Comparison of ENCODE assay signal across 11 cellular contexts in the genomic region with DNA sequence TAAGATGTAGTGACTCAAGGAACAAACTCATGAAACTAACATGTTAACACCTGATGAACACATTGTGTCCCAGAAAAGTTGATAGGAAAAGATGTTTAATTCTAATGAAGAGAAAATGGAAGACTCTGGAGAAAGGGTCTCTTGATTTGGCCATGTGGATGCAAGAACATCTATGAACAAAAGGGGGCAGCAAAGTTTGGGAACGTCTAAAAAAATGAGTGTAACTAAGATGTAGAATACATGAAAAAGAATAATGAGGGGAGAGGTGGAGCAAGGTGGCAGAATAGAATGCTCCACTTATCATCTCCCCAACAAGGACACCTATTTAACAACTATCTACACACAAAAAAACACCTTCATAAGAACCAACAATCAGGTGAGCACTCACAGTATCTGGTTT.
DNase-seq lines count a peak whose midpoint lies in the region; ATAC-seq and TF ChIP-seq lines count a peak whose summit lies in the region.
"Had no signal": no experiment of that assay in that cellular context is flagged by ENCODE, and none has a peak within 500 bp of the region (broad histone marks: within the 10 kb centered on the region; RNA-seq: fewer than 3 reads in every experiment).

No MANE protein-coding gene starts in this region.

- H3K9me3 ChIP-seq in DND-41 (ENCODE audit: insufficient read depth, low read length, severe bottlenecking) (no peaks in the 10 kb centered on the region), sigmoid colon (no peaks in the 10 kb centered on the region), psoas muscle (peaks cover 3% of the 10 kb centered on the region)

- TF ChIP-seq CTCF in DND-41 (IDR thresholded peaks at IDR 0.05; ENCODE audit: borderline replicate concordance, extremely low read depth, low read length, poor library complexity, severe bottlenecking) (peak; percentile 36), sigmoid colon (IDR thresholded peaks at IDR 0.05) (peak in 1 of 4 experiments; percentile 14), psoas muscle (IDR thresholded peaks at IDR 0.05) (no peak)

- DNase-seq in DND-41 (no peak), astrocyte of the hippocampus (ENCODE audit: low read depth, low spot score) (peak; percentile 34), lung microvascular endothelial cell (ENCODE audit: low read depth in 2 of 2) (peak; percentile 24 to 58), H7 (no peak), sigmoid colon (no peak), psoas muscle (no peak)
- DNase-seq: activated naive CD8-positive, alpha-beta T cell treated with anti-CD3 and anti-CD28 coated beads, Interleukin-2, amount 50 U/mL, for 24 hours; stimulated activated CD4-positive, alpha-beta T cell treated with anti-CD3 and anti-CD28 coated beads, Interleukin-1b, Interleukin-23, amount 100 ng/mL, for 48 hours had no signal

- H3K4me3 ChIP-seq in DND-41 (ENCODE audit: low read depth in 1 of 2, low read length in 2 of 2) (no peak overlapping the region), H7 (ENCODE audit: insufficient read depth, low read depth, low read length) (no peak overlapping the region), sigmoid colon (no peak overlapping the region), psoas muscle (no peak overlapping the region)
- H3K4me3 ChIP-seq: SK-N-MC had no signal

- H3K36me3 ChIP-seq in DND-41 (ENCODE audit: insufficient read depth, low read length), result no peaks in the 10 kb centered on the region
- H3K36me3 ChIP-seq in H7 (replicated peaks; ENCODE audit: control insufficient read depth, insufficient read depth, low read length), result no peaks in the 10 kb centered on the region
- H3K36me3 ChIP-seq in sigmoid colon, result no peaks in the 10 kb centered on the region
- H3K36me3 ChIP-seq in psoas muscle (ENCODE audit: insufficient read depth in 1 of 2, low read depth in 1 of 2), result no peaks in the 10 kb centered on the region

- H3K4me2 ChIP-seq in DND-41 (ENCODE audit: insufficient read depth, low read length), result no peak overlapping the region

- 2 to 14% methylated on average over 1 of the region's 1 CpG for WGBS in sigmoid colon, 2 donors
- WGBS in psoas muscle, 3 donors, result 4 to 15% (median 8%) methylated on average over 1 of the region's 1 CpG

- TF ChIP-seq EP300 in Ishikawa (IDR thresholded peaks at IDR 0.05; ENCODE audit: borderline replicate concordance) (no peak), sigmoid colon (IDR thresholded peaks at IDR 0.05) (no peak)

- no peak for ATAC-seq in DND-41 (ENCODE audit: insufficient read depth, low read depth)
- no peak for ATAC-seq in GM18511 (IDR thresholded peaks at IDR 0.05; ENCODE audit: unreplicated experiment)
- no peak for ATAC-seq in psoas muscle
- ATAC-seq: activated naive CD8-positive, alpha-beta T cell treated with anti-CD3 and anti-CD28 coated beads, Interleukin-2, amount 50 U/mL, for 24 hours had no signal

- intact Hi-C loops in sigmoid colon (cut with DNase I), result no loop called here
- intact Hi-C loops in psoas muscle (cut with DNase I), result loop anchor here in 1 of 2 donors (10.0 kb wide), 1 partner anchor 308 kb away; no protein-coding TSS in a partner anchor

- no peaks in the 10 kb centered on the region for H4K20me1 ChIP-seq in DND-41 (ENCODE audit: insufficient read depth, low read length)

- H3K4me1 ChIP-seq in DND-41 (ENCODE audit: insufficient read depth, low read length) (no peaks in the 10 kb centered on the region), sigmoid colon (peaks cover 0 to 38% (median 21%) of the 10 kb centered on the region in 4 donors), psoas muscle (peaks cover 20% of the 10 kb centered on the region)

- H3K27me3 ChIP-seq in DND-41 (ENCODE audit: insufficient read depth, low read length, poor library complexity), result no peaks in the 10 kb centered on the region
- no peaks in the 10 kb centered on the region for H3K27me3 ChIP-seq in H7 (ENCODE audit: control insufficient read depth, insufficient read depth, low read length)
- no peaks in the 10 kb centered on the region for H3K27me3 ChIP-seq in sigmoid colon
- no peaks in the 10 kb centered on the region for H3K27me3 ChIP-seq in psoas muscle (ENCODE audit: insufficient read depth in 3 of 3, low read length in 2 of 3)

- H3K9ac ChIP-seq in DND-41 (ENCODE audit: low read depth, low read length), result no peak overlapping the region

- H3K79me2 ChIP-seq in DND-41 (ENCODE audit: insufficient read depth, low read length), result no peaks in the 10 kb centered on the region

- no peak for TF ChIP-seq POLR2A in sigmoid colon (IDR thresholded peaks at IDR 0.05)

- H3K27ac ChIP-seq in DND-41 (ENCODE audit: low read length) (no peak overlapping the region), sigmoid colon (no peak overlapping the region), psoas muscle (no peak overlapping the region)
- H3K27ac ChIP-seq: SK-N-MC had no signal

- no peak overlapping the region for H2AFZ ChIP-seq in DND-41 (ENCODE audit: low read depth, low read length)

- TF ChIP-seq RAD21 in Ishikawa (IDR thresholded peaks at IDR 0.05; ENCODE audit: low read depth), result peak; percentile 62

TF ChIP-seq in Ishikawa, 13 proteins besides CTCF, POLR2A, EP300 and RAD21:
- no peak for TF ChIP-seq NFIC (IDR thresholded peaks at IDR 0.05)
- TF ChIP-seq TAF1 (IDR thresholded peaks at IDR 0.05; ENCODE audit: low read depth), result no peak
- TF ChIP-seq TCF12 (IDR thresholded peaks at IDR 0.05; ENCODE audit: low read depth), result no peak
- TF ChIP-seq CREB1 (IDR thresholded peaks at IDR 0.05; ENCODE audit: low read depth), result no peak
- TF ChIP-seq TEAD4 (IDR thresholded peaks at IDR 0.05), result no peak
- no peak for TF ChIP-seq EGR1 (IDR thresholded peaks at IDR 0.05)
- TF ChIP-seq, protein P1, sequence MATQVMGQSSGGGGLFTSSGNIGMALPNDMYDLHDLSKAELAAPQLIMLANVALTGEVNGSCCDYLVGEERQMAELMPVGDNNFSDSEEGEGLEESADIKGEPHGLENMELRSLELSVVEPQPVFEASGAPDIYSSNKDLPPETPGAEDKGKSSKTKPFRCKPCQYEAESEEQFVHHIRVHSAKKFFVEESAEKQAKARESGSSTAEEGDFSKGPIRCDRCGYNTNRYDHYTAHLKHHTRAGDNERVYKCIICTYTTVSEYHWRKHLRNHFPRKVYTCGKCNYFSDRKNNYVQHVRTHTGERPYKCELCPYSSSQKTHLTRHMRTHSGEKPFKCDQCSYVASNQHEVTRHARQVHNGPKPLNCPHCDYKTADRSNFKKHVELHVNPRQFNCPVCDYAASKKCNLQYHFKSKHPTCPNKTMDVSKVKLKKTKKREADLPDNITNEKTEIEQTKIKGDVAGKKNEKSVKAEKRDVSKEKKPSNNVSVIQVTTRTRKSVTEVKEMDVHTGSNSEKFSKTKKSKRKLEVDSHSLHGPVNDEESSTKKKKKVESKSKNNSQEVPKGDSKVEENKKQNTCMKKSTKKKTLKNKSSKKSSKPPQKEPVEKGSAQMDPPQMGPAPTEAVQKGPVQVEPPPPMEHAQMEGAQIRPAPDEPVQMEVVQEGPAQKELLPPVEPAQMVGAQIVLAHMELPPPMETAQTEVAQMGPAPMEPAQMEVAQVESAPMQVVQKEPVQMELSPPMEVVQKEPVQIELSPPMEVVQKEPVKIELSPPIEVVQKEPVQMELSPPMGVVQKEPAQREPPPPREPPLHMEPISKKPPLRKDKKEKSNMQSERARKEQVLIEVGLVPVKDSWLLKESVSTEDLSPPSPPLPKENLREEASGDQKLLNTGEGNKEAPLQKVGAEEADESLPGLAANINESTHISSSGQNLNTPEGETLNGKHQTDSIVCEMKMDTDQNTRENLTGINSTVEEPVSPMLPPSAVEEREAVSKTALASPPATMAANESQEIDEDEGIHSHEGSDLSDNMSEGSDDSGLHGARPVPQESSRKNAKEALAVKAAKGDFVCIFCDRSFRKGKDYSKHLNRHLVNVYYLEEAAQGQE (IDR thresholded peaks at IDR 0.05; ENCODE audit: low read depth), result no peak
- TF ChIP-seq, protein P2, sequence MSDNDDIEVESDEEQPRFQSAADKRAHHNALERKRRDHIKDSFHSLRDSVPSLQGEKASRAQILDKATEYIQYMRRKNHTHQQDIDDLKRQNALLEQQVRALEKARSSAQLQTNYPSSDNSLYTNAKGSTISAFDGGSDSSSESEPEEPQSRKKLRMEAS (IDR thresholded peaks at IDR 0.05), result no peak
- TF ChIP-seq YY1 (IDR thresholded peaks at IDR 0.05; ENCODE audit: low read depth), result no peak
- no peak for TF ChIP-seq FOXM1 (IDR thresholded peaks at IDR 0.05; ENCODE audit: borderline replicate concordance, low read depth)
- TF ChIP-seq CEBPB (IDR thresholded peaks at IDR 0.05), result no peak
- TF ChIP-seq ZBTB7A (IDR thresholded peaks at IDR 0.05; ENCODE audit: low read depth), result no peak
- TF ChIP-seq, protein P3, sequence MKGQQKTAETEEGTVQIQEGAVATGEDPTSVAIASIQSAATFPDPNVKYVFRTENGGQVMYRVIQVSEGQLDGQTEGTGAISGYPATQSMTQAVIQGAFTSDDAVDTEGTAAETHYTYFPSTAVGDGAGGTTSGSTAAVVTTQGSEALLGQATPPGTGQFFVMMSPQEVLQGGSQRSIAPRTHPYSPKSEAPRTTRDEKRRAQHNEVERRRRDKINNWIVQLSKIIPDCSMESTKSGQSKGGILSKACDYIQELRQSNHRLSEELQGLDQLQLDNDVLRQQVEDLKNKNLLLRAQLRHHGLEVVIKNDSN (IDR thresholded peaks at IDR 0.05), result no peak
TF ChIP-seq in Ishikawa: peak in this region for 0.

Comparison
In these comparisons a context has a peak if more than half of its experiments do, and no peak if none do; other contexts are left out.
1. DNase-seq: peak in astrocyte of the hippocampus (single experiment) and lung microvascular endothelial cell (2 of 2); none in DND-41 (single experiment), H7 (single experiment), sigmoid colon (single experiment) and psoas muscle (0 of 2).